27 cellular contexts compared by ENCODE assay signal in the genomic region with DNA sequence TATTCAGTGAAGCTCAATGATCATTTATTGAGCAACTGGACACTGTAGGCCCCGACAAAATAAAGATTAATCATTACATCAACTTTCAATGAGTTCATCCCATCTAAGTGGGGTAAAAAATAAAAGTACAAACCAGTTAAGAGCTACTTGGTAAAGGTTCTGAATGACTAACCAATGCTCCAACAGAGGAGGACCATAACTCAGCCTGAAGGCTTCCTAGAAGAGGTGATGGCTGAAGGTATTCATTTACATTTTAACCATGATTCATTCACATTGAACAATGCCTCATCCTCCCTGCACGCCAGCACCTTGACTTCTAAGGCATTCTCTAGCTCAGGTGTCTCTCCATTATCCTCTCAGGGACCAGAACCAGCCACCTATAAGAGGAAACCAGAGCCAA.
"Had no signal": no experiment of that assay in that cellular context is flagged by ENCODE, and none has a peak within 500 bp of the region (broad histone marks: within the 10 kb centered on the region; RNA-seq: fewer than 3 reads in every experiment).

No MANE protein-coding gene starts in this region.

- H3K4me3 Mint-ChIP-seq: natural killer cell treated with Interleukin-12 subunit alpha and Interleukin-12 subunit beta and Interleukin-15 and Interleukin-18, amount 100 ng/mL, for 72 hours; nephron progenitor cell; neural crest cell; stimulated activated effector memory CD8-positive, alpha-beta T cell treated with anti-CD3 and anti-CD28 coated beads, Interleukin-12 subunit alpha, Interleukin-12 subunit beta, amount 100 ng/mL, for 72 hours; stimulated activated naive B cell treated with anti-CD40 and anti-IgM and Interleukin-4, amounts not matched to agents 10 μg/mL and 1 μg/mL and 100 μg/mL, for 72 hours; stimulated activated naive CD8-positive, alpha-beta T cell treated with anti-CD3 and anti-CD28 coated beads, Interleukin-15, Interleukin-2, amounts not matched to agents 100 ng/mL and 50 ng/mL, for 24 hours had no signal

- H3K27ac ChIP-seq: neutrophil, pancreas, prostate gland, right lobe of liver, sigmoid colon, stomach, thoracic aorta, thyroid gland, tibial nerve, upper lobe of left lung, vagina had no signal

- H3K27me3 ChIP-seq: neutrophil, pancreas, right lobe of liver, sigmoid colon, stomach, thyroid gland, tibial nerve, upper lobe of left lung, vagina had no signal

- H3K4me1 Mint-ChIP-seq: stimulated activated effector memory CD8-positive, alpha-beta T cell treated with anti-CD3 and anti-CD28 coated beads, Interleukin-12 subunit alpha, Interleukin-12 subunit beta, amount 100 ng/mL, for 72 hours had no signal

- FAIRE-seq: pancreas, small intestine, urothelium cell line had no signal

- H3K4me3 ChIP-seq: pancreas, prostate gland, right lobe of liver, sigmoid colon, stomach, thoracic aorta, thyroid gland, tibial nerve, upper lobe of left lung, vagina had no signal

- H3K27ac Mint-ChIP-seq: natural killer cell treated with Interleukin-12 subunit alpha and Interleukin-12 subunit beta and Interleukin-15 and Interleukin-18, amount 100 ng/mL, for 72 hours; nephron progenitor cell; stimulated activated effector memory CD8-positive, alpha-beta T cell treated with anti-CD3 and anti-CD28 coated beads, Interleukin-12 subunit alpha, Interleukin-12 subunit beta, amount 100 ng/mL, for 72 hours; stimulated activated naive B cell treated with anti-CD40 and anti-IgM and Interleukin-4, amounts not matched to agents 10 μg/mL and 1 μg/mL and 100 μg/mL, for 72 hours; stimulated activated naive CD8-positive, alpha-beta T cell treated with anti-CD3 and anti-CD28 coated beads, Interleukin-15, Interleukin-2, amounts not matched to agents 100 ng/mL and 50 ng/mL, for 24 hours had no signal

- H3K36me3 Mint-ChIP-seq: natural killer cell treated with Interleukin-12 subunit alpha and Interleukin-12 subunit beta and Interleukin-15 and Interleukin-18, amount 100 ng/mL, for 72 hours; stimulated activated effector memory CD8-positive, alpha-beta T cell treated with anti-CD3 and anti-CD28 coated beads, Interleukin-12 subunit alpha, Interleukin-12 subunit beta, amount 100 ng/mL, for 72 hours; stimulated activated naive B cell treated with anti-CD40 and anti-IgM and Interleukin-4, amounts not matched to agents 10 μg/mL and 1 μg/mL and 100 μg/mL, for 72 hours had no signal

- H3K27me3 Mint-ChIP-seq: stimulated activated naive CD8-positive, alpha-beta T cell treated with anti-CD3 and anti-CD28 coated beads, Interleukin-15, Interleukin-2, amounts not matched to agents 100 ng/mL and 50 ng/mL, for 24 hours had no signal

- H3K9me3 Mint-ChIP-seq: natural killer cell treated with Interleukin-12 subunit alpha and Interleukin-12 subunit beta and Interleukin-15 and Interleukin-18, amount 100 ng/mL, for 72 hours; stimulated activated naive B cell treated with anti-CD40 and anti-IgM and Interleukin-4, amounts not matched to agents 10 μg/mL and 1 μg/mL and 100 μg/mL, for 72 hours; stimulated activated naive CD8-positive, alpha-beta T cell treated with anti-CD3 and anti-CD28 coated beads, Interleukin-15, Interleukin-2, amounts not matched to agents 100 ng/mL and 50 ng/mL, for 24 hours had no signal

- DNase-seq: nephron progenitor cell; nucleus accumbens; pancreas; right cardiac atrium; right lobe of liver; sigmoid colon; small intestine; stimulated activated CD4-positive, alpha-beta T cell treated with anti-CD3 and anti-CD28 coated beads, Interleukin-15, amount 100 ng/mL, for 24 hours; stimulated activated CD4-positive, alpha-beta T cell treated with anti-CD3 and anti-CD28 coated beads, Interleukin-2, amount 100 ng/mL, for 24 hours; stimulated activated CD4-positive, alpha-beta T cell treated with anti-CD3 and anti-CD28 coated beads, Interleukin-2, amount 100 ng/mL, for 48 hours; stimulated activated CD4-positive, alpha-beta T cell treated with anti-CD3 and anti-CD28 coated beads, Interleukin-4, amount 100 ng/mL, for 24 hours; stimulated activated naive B cell treated with anti-CD40 and anti-IgM and Interleukin-4, amounts not matched to agents 10 μg/mL and 1 μg/mL and 100 μg/mL, for 72 hours; stimulated activated naive CD4-positive, alpha-beta T cell treated with Interleukin-2 at 50 U/mL for 16 hours; stomach; thyroid gland; trophoblast cell; upper lobe of left lung had no signal

- H3K4me1 ChIP-seq: prostate gland, thyroid gland, tibial nerve, upper lobe of left lung, vagina had no signal

- H3K9me3 ChIP-seq: neutrophil, pancreas, prostate gland, right lobe of liver, stomach, thoracic aorta, thyroid gland, tibial nerve, upper lobe of left lung, vagina had no signal

- ATAC-seq: natural killer cell treated with Interleukin-12 subunit alpha and Interleukin-12 subunit beta and Interleukin-15 and Interleukin-18, amount 100 ng/mL, for 72 hours; pancreas; right cardiac atrium; right lobe of liver; stimulated activated effector memory CD8-positive, alpha-beta T cell treated with anti-CD3 and anti-CD28 coated beads, Interleukin-12 subunit alpha, Interleukin-12 subunit beta, amount 100 ng/mL, for 72 hours; stimulated activated naive B cell treated with anti-CD40 and anti-IgM and Interleukin-4, amounts not matched to agents 10 μg/mL and 1 μg/mL and 100 μg/mL, for 72 hours had no signal

- H3K36me3 ChIP-seq: neutrophil, pancreas, prostate gland, right lobe of liver, sigmoid colon, stomach, thoracic aorta, thyroid gland, tibial nerve, upper lobe of left lung, vagina had no signal
